16 cellular contexts compared by ENCODE assay signal in the genomic region with DNA sequence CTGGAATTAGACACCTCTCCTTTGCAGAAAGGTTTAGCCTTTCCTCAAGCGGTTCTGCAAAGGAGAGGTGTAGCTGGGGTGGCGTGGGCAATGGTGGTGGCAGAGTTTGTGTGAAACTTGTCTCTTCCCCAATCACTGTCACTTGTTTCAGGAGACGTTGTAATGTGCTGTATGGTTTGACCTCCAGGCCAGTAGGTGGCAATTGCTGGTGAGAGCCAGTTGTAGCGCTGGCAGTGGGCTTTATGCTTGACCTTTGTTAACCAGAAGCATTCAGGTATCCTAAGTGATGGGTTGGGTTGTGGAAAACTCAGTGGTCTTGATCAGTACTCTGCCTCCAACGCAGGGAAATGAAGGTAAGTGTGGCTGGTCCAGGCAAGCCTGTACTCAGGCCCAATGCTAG. TPM values are rescaled to one million over a fixed set of nuclear protein-coding genes. Genes with fewer than 3 reads are reported as not detected.
"Had no signal": no experiment of that assay in that cellular context is flagged by ENCODE, and none has a peak within 500 bp of the region (broad histone marks: within the 10 kb centered on the region; RNA-seq: fewer than 3 reads in every experiment).

No MANE protein-coding gene starts in this region.

- H3K27ac Mint-ChIP-seq: activated CD4-positive, alpha-beta T cell treated with anti-CD3 and anti-CD28 coated beads, Interleukin-2, amount 10 ng/mL, durations not matched to agents 24 days and 14 days; activated naive CD4-positive, alpha-beta T cell treated with anti-CD3 and anti-CD28 coated beads for 36 hours; activated T-helper 17 cell treated with anti-CD3 and anti-CD28 coated beads, Interleukin-2, amount 50 U/mL, for 72 hours; immature natural killer cell; mesothelial cell of epicardium; neural progenitor cell; T-helper 17 cell had no signal

- H3K4me3 Mint-ChIP-seq: activated CD4-positive, alpha-beta T cell treated with anti-CD3 and anti-CD28 coated beads, Interleukin-2, amount 10 ng/mL, durations not matched to agents 24 days and 14 days; activated naive CD4-positive, alpha-beta T cell treated with anti-CD3 and anti-CD28 coated beads for 36 hours; activated T-helper 17 cell treated with anti-CD3 and anti-CD28 coated beads, Interleukin-2, amount 50 U/mL, for 72 hours; immature natural killer cell; mesothelial cell of epicardium; neural progenitor cell; T-helper 17 cell had no signal

- H3K9ac ChIP-seq: neural progenitor cell had no signal

- H3K4me1 ChIP-seq: ascending aorta, breast epithelium, neural progenitor cell, pancreas, tibial artery, vagina had no signal

- H3K27me3 ChIP-seq: ascending aorta, tibial artery, vagina had no signal

- H3K36me3 Mint-ChIP-seq: immature natural killer cell, mesothelial cell of epicardium, neural progenitor cell had no signal

- H3K4me3 ChIP-seq: ascending aorta, breast epithelium, neural progenitor cell, pancreas, tibial artery, vagina had no signal

- DNase-seq: cerebellar nuclear complex had no signal

- H3K36me3 ChIP-seq: ascending aorta, breast epithelium, neural progenitor cell, pancreas, tibial artery, vagina had no signal

- H3K9me3 Mint-ChIP-seq: activated CD4-positive, alpha-beta T cell treated with anti-CD3 and anti-CD28 coated beads, Interleukin-2, amount 10 ng/mL, durations not matched to agents 24 days and 14 days; activated naive CD4-positive, alpha-beta T cell treated with anti-CD3 and anti-CD28 coated beads for 36 hours; activated T-helper 17 cell treated with anti-CD3 and anti-CD28 coated beads, Interleukin-2, amount 50 U/mL, for 72 hours; immature natural killer cell had no signal

- H3K9me3 ChIP-seq: ascending aorta, pancreas, tibial artery, vagina had no signal

- H3K4me1 Mint-ChIP-seq: immature natural killer cell, mesothelial cell of epicardium, neural progenitor cell had no signal

- H3K27ac ChIP-seq: ascending aorta, breast epithelium, epithelial cell of prostate, neural progenitor cell, pancreas, tibial artery, vagina had no signal

RNA-seq across cellular contexts. Expression of gene LILRA5, which starts 12.7 kb away (rescaled TPM):
- total RNA-seq: activated CD4-positive, alpha-beta T cell treated with anti-CD3 and anti-CD28 coated beads, Interleukin-2, amount 10 ng/mL, durations not matched to agents 24 days and 14 days; activated naive CD4-positive, alpha-beta T cell treated with anti-CD3 and anti-CD28 coated beads for 36 hours; activated T-helper 17 cell treated with anti-CD3 and anti-CD28 coated beads, Interleukin-2, amount 50 U/mL, for 72 hours; ascending aorta; dermis microvascular lymphatic vessel endothelial cell; fibroblast of lung; mesothelial cell of epicardium had no signal

RNA-seq across cellular contexts. Expression of gene LILRA4, which starts 13.3 kb away (rescaled TPM):
- total RNA-seq: activated CD4-positive, alpha-beta T cell treated with anti-CD3 and anti-CD28 coated beads, Interleukin-2, amount 10 ng/mL, durations not matched to agents 24 days and 14 days; activated naive CD4-positive, alpha-beta T cell treated with anti-CD3 and anti-CD28 coated beads for 36 hours; activated T-helper 17 cell treated with anti-CD3 and anti-CD28 coated beads, Interleukin-2, amount 50 U/mL, for 72 hours; ascending aorta; dermis microvascular lymphatic vessel endothelial cell; fibroblast of lung; mesothelial cell of epicardium; vagina had no signal

RNA-seq across cellular contexts. Expression of gene LAIR1, which starts 39.1 kb away (rescaled TPM):
- total RNA-seq: dermis microvascular lymphatic vessel endothelial cell, fibroblast of lung had no signal

RNA-seq across cellular contexts. Expression of gene LILRB2, which starts 44.7 kb away (rescaled TPM):
- total RNA-seq: activated CD4-positive, alpha-beta T cell treated with anti-CD3 and anti-CD28 coated beads, Interleukin-2, amount 10 ng/mL, durations not matched to agents 24 days and 14 days; activated naive CD4-positive, alpha-beta T cell treated with anti-CD3 and anti-CD28 coated beads for 36 hours; activated T-helper 17 cell treated with anti-CD3 and anti-CD28 coated beads, Interleukin-2, amount 50 U/mL, for 72 hours; dermis microvascular lymphatic vessel endothelial cell; fibroblast of lung; mesothelial cell of epicardium had no signal
